Comparison of ENCODE assay signal across 8 cellular contexts in genomic region chr3:172034786-172035685, GRCh38. TPM values are rescaled to one million over a fixed set of nuclear protein-coding genes. Genes with fewer than 3 reads are reported as not detected.
DNase-seq lines count a peak whose midpoint lies in the region; ATAC-seq and TF ChIP-seq lines count a peak whose summit lies in the region.

No MANE protein-coding gene starts in this region.

- no peaks in the 10 kb centered on the region for H3K9me3 ChIP-seq in ascending aorta

- DNase-seq in NCI-H2107 treated with DMSO at 0.1 percent for 48 hours (lab: John Stamatoyannopoulos, UW; ENCODE audit: unreplicated experiment) (peak; percentile 41), NCI-H2107 (lab: John Stamatoyannopoulos, UW) (no peak), HuH-7 (ENCODE audit: low spot score) (peak; percentile 83), ascending aorta (ENCODE audit: low spot score in 2 of 2) (no peak), left lobe of liver (ENCODE audit: low spot score) (no peak), pons (ENCODE audit: low spot score) (no peak)

- H3K4me3 ChIP-seq in ascending aorta = no peak overlapping the region

- no peaks in the 10 kb centered on the region for H3K36me3 ChIP-seq in ascending aorta

- intact Hi-C loops in ascending aorta (cut with DNase I) = loop anchor here (5.0 to 10.0 kb wide), 4 partner anchors 63 to 388 kb away; no protein-coding TSS in a partner anchor

- no peaks in the 10 kb centered on the region for H3K4me1 ChIP-seq in ascending aorta

- ATAC-seq in left lobe of liver (peak; percentile 53), GM21737 (IDR thresholded peaks at IDR 0.05; ENCODE audit: unreplicated experiment) (no peak), HG02678 (IDR thresholded peaks at IDR 0.05; ENCODE audit: unreplicated experiment) (no peak)

- H3K27me3 ChIP-seq in ascending aorta = no peaks in the 10 kb centered on the region

- TF ChIP-seq CTCF in ascending aorta (IDR thresholded peaks at IDR 0.05) = peak; percentile 23 to 49 (median 49)

- no peak overlapping the region for H3K27ac ChIP-seq in ascending aorta

RNA-seq across cellular contexts. Expression of gene FNDC3B, which starts 4.3 kb away (rescaled TPM):
- 54.9 TPM for total RNA-seq in ascending aorta
- total RNA-seq in left lobe of liver = 44.6 TPM

Comparison
In these comparisons a context has a peak if more than half of its experiments do, and no peak if none do; other contexts are left out.
1. DNase-seq: peak in NCI-H2107 treated with DMSO at 0.1 percent for 48 hours (single experiment) and HuH-7 (single experiment); none in NCI-H2107 (single experiment), ascending aorta (0 of 2), left lobe of liver (single experiment) and pons (single experiment).